In the genomic region with DNA sequence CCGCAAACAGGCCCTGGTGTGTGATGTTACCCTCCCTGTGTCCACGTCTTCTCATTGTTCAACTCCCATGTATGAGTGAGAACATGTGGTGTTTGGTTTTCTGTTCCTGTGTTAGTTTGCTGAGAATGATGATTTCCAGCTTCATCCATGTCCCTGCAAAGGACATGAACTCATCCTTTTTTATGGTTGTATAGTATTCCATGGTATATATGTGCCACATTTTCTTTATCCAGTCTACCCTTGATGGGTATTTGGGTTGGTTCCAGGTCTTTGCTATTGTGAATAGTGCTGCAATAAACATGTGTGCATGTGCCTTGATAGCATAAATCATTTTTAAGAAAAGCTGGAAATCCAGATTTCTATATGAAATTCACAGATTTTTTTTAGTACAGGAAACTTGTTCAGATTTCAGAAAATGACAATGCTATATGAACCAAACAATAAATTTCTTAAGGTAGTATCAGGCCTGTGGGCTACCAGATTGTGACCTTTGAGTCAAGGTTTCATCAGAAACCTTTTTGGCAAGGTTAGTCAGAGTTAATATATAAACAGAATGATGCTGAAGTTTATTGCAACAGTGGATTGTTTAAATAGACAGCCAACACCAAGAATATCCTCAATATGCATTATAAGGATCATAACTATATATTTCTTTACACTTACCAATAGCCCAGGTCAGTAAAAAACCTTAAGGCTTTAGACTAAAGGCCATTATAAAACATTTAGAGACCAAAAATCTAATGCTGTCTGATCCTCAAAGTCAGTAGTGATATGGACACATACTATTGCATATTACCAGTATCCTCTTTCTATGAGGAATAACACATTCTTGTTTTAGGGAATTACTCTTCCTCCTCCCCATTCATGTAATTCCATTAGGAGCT, we compare ENCODE assay signal across 1 cellular context.
TF ChIP-seq lines count a peak whose summit lies in the region.

No MANE protein-coding gene starts in this region.

TF ChIP-seq in HepG2, 621 proteins besides CTCF, POLR2A, EP300 and RAD21 (continued from another document and continues in another):
- TF ChIP-seq, protein P1, sequence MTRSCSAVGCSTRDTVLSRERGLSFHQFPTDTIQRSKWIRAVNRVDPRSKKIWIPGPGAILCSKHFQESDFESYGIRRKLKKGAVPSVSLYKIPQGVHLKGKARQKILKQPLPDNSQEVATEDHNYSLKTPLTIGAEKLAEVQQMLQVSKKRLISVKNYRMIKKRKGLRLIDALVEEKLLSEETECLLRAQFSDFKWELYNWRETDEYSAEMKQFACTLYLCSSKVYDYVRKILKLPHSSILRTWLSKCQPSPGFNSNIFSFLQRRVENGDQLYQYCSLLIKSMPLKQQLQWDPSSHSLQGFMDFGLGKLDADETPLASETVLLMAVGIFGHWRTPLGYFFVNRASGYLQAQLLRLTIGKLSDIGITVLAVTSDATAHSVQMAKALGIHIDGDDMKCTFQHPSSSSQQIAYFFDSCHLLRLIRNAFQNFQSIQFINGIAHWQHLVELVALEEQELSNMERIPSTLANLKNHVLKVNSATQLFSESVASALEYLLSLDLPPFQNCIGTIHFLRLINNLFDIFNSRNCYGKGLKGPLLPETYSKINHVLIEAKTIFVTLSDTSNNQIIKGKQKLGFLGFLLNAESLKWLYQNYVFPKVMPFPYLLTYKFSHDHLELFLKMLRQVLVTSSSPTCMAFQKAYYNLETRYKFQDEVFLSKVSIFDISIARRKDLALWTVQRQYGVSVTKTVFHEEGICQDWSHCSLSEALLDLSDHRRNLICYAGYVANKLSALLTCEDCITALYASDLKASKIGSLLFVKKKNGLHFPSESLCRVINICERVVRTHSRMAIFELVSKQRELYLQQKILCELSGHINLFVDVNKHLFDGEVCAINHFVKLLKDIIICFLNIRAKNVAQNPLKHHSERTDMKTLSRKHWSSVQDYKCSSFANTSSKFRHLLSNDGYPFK (CRISPR knock-in tag; IDR thresholded peaks at IDR 0.05; ENCODE audit: borderline replicate concordance): no peak
- TF ChIP-seq, protein P2, sequence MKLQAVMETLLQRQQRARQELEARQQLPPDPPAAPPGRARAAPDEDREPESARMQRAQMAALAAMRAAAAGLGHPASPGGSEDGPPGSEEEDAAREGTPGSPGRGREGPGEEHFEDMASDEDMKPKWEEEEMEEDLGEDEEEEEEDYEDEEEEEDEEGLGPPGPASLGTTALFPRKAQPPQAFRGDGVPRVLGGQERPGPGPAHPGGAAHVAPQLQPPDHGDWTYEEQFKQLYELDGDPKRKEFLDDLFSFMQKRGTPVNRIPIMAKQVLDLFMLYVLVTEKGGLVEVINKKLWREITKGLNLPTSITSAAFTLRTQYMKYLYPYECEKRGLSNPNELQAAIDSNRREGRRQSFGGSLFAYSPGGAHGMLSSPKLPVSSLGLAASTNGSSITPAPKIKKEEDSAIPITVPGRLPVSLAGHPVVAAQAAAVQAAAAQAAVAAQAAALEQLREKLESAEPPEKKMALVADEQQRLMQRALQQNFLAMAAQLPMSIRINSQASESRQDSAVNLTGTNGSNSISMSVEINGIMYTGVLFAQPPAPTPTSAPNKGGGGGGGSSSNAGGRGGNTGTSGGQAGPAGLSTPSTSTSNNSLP (IDR thresholded peaks at IDR 0.05; ENCODE audit: low read depth, low read length): peak; percentile 87
- TF ChIP-seq MTA1 (CRISPR knock-in tag; IDR thresholded peaks at IDR 0.05; ENCODE audit: borderline replicate concordance) (no peak), FOXA1 (IDR thresholded peaks at IDR 0.05) (no peak), FOXA1 (CRISPR knock-in tag; IDR thresholded peaks at IDR 0.05) (no peak), ZNF543 (CRISPR knock-in tag; IDR thresholded peaks at IDR 0.05) (0 out of 2 replicates have a peak, but pooled peaks have one; percentile 60), SIN3B (IDR thresholded peaks at IDR 0.05; ENCODE audit: low read length) (no peak), RXRB (CRISPR knock-in tag; IDR thresholded peaks at IDR 0.05; ENCODE audit: borderline replicate concordance) (peak; percentile 45; the same call in 1 of the 2 replicates), CENPX (CRISPR knock-in tag; IDR thresholded peaks at IDR 0.05) (no peak), HMGA1 (CRISPR knock-in tag; conservative IDR thresholded peaks at IDR 0.05) (no peak), FOXA3 (CRISPR knock-in tag; IDR thresholded peaks at IDR 0.05) (peak; percentile 39), ZNF232 (CRISPR knock-in tag; IDR thresholded peaks at IDR 0.05; ENCODE audit: borderline replicate concordance) (no peak), CBFB (CRISPR knock-in tag; IDR thresholded peaks at IDR 0.05) (no peak), ZNF777 (CRISPR knock-in tag; IDR thresholded peaks at IDR 0.05) (no peak), ZSCAN25 (CRISPR knock-in tag; IDR thresholded peaks at IDR 0.05) (no peak), HNF4G (IDR thresholded peaks at IDR 0.05; ENCODE audit: borderline replicate concordance, low read depth, low read length) (peak; percentile 55; the same call in 1 of the 2 replicates), HNF4G (CRISPR knock-in tag; IDR thresholded peaks at IDR 0.05; ENCODE audit: borderline replicate concordance, low read depth) (no peak), RFX3 (CRISPR knock-in tag; IDR thresholded peaks at IDR 0.05) (no peak), CEBPB (IDR thresholded peaks at IDR 0.05; ENCODE audit: borderline replicate concordance, low read depth, low read length) (peak; percentile 74; the same call in 1 of the 2 replicates), ZNF121 (CRISPR knock-in tag; IDR thresholded peaks at IDR 0.05) (no peak), HNRNPK (IDR thresholded peaks at IDR 0.05; ENCODE audit: low read depth, low read length, poor library complexity, severe bottlenecking) (no peak)
- TF ChIP-seq, protein P3, sequence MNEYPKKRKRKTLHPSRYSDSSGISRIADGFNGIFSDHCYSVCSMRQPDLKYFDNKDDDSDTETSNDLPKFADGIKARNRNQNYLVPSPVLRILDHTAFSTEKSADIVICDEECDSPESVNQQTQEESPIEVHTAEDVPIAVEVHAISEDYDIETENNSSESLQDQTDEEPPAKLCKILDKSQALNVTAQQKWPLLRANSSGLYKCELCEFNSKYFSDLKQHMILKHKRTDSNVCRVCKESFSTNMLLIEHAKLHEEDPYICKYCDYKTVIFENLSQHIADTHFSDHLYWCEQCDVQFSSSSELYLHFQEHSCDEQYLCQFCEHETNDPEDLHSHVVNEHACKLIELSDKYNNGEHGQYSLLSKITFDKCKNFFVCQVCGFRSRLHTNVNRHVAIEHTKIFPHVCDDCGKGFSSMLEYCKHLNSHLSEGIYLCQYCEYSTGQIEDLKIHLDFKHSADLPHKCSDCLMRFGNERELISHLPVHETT (CRISPR knock-in tag; conservative IDR thresholded peaks at IDR 0.05): no peak
- TF ChIP-seq, protein P4, sequence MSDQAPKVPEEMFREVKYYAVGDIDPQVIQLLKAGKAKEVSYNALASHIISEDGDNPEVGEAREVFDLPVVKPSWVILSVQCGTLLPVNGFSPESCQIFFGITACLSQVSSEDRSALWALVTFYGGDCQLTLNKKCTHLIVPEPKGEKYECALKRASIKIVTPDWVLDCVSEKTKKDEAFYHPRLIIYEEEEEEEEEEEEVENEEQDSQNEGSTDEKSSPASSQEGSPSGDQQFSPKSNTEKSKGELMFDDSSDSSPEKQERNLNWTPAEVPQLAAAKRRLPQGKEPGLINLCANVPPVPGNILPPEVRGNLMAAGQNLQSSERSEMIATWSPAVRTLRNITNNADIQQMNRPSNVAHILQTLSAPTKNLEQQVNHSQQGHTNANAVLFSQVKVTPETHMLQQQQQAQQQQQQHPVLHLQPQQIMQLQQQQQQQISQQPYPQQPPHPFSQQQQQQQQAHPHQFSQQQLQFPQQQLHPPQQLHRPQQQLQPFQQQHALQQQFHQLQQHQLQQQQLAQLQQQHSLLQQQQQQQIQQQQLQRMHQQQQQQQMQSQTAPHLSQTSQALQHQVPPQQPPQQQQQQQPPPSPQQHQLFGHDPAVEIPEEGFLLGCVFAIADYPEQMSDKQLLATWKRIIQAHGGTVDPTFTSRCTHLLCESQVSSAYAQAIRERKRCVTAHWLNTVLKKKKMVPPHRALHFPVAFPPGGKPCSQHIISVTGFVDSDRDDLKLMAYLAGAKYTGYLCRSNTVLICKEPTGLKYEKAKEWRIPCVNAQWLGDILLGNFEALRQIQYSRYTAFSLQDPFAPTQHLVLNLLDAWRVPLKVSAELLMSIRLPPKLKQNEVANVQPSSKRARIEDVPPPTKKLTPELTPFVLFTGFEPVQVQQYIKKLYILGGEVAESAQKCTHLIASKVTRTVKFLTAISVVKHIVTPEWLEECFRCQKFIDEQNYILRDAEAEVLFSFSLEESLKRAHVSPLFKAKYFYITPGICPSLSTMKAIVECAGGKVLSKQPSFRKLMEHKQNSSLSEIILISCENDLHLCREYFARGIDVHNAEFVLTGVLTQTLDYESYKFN (CRISPR knock-in tag; conservative IDR thresholded peaks at IDR 0.05): peak; percentile 67
- TF ChIP-seq, protein P5, sequence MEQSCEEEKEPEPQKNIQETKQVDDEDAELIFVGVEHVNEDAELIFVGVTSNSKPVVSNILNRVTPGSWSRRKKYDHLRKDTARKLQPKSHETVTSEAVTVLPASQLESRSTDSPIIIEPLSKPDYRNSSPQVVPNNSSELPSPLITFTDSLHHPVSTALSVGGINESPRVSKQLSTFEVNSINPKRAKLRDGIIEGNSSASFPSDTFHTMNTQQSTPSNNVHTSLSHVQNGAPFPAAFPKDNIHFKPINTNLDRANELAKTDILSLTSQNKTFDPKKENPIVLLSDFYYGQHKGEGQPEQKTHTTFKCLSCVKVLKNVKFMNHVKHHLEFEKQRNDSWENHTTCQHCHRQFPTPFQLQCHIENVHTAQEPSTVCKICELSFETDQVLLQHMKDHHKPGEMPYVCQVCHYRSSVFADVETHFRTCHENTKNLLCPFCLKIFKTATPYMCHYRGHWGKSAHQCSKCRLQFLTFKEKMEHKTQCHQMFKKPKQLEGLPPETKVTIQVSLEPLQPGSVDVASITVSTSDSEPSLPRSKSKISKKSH (CRISPR knock-in tag; IDR thresholded peaks at IDR 0.05; ENCODE audit: borderline replicate concordance): no peak
- TF ChIP-seq, protein P6, sequence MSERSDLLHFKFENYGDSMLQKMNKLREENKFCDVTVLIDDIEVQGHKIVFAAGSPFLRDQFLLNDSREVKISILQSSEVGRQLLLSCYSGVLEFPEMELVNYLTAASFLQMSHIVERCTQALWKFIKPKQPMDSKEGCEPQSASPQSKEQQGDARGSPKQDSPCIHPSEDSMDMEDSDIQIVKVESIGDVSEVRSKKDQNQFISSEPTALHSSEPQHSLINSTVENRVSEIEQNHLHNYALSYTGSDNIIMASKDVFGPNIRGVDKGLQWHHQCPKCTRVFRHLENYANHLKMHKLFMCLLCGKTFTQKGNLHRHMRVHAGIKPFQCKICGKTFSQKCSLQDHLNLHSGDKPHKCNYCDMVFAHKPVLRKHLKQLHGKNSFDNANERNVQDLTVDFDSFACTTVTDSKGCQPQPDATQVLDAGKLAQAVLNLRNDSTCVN (CRISPR knock-in tag; IDR thresholded peaks at IDR 0.05; ENCODE audit: borderline replicate concordance): no peak
- TF ChIP-seq, protein P7, sequence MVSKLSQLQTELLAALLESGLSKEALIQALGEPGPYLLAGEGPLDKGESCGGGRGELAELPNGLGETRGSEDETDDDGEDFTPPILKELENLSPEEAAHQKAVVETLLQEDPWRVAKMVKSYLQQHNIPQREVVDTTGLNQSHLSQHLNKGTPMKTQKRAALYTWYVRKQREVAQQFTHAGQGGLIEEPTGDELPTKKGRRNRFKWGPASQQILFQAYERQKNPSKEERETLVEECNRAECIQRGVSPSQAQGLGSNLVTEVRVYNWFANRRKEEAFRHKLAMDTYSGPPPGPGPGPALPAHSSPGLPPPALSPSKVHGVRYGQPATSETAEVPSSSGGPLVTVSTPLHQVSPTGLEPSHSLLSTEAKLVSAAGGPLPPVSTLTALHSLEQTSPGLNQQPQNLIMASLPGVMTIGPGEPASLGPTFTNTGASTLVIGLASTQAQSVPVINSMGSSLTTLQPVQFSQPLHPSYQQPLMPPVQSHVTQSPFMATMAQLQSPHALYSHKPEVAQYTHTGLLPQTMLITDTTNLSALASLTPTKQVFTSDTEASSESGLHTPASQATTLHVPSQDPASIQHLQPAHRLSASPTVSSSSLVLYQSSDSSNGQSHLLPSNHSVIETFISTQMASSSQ (IDR thresholded peaks at IDR 0.05; ENCODE audit: low read depth): peak; percentile 80
- TF ChIP-seq, protein P7 (CRISPR knock-in tag; IDR thresholded peaks at IDR 0.05; ENCODE audit: borderline replicate concordance): peak; percentile 76; the same call in 1 of the 2 replicates
- TF ChIP-seq, protein P8, sequence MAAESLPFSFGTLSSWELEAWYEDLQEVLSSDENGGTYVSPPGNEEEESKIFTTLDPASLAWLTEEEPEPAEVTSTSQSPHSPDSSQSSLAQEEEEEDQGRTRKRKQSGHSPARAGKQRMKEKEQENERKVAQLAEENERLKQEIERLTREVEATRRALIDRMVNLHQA (CRISPR knock-in tag; IDR thresholded peaks at IDR 0.05): no peak
- TF ChIP-seq, protein P9, sequence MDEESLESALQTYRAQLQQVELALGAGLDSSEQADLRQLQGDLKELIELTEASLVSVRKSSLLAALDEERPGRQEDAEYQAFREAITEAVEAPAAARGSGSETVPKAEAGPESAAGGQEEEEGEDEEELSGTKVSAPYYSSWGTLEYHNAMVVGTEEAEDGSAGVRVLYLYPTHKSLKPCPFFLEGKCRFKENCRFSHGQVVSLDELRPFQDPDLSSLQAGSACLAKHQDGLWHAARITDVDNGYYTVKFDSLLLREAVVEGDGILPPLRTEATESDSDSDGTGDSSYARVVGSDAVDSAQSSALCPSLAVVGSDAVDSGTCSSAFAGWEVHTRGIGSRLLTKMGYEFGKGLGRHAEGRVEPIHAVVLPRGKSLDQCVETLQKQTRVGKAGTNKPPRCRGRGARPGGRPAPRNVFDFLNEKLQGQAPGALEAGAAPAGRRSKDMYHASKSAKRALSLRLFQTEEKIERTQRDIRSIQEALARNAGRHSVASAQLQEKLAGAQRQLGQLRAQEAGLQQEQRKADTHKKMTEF (CRISPR knock-in tag; IDR thresholded peaks at IDR 0.05): peak; percentile 27; the same call in 1 of the 2 replicates
- TF ChIP-seq, protein P10, sequence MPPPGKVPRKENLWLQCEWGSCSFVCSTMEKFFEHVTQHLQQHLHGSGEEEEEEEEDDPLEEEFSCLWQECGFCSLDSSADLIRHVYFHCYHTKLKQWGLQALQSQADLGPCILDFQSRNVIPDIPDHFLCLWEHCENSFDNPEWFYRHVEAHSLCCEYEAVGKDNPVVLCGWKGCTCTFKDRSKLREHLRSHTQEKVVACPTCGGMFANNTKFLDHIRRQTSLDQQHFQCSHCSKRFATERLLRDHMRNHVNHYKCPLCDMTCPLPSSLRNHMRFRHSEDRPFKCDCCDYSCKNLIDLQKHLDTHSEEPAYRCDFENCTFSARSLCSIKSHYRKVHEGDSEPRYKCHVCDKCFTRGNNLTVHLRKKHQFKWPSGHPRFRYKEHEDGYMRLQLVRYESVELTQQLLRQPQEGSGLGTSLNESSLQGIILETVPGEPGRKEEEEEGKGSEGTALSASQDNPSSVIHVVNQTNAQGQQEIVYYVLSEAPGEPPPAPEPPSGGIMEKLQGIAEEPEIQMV (CRISPR knock-in tag; IDR thresholded peaks at IDR 0.05; ENCODE audit: low read depth): no peak
